Comparison of ENCODE assay signal across 1 cellular context in the genomic region with DNA sequence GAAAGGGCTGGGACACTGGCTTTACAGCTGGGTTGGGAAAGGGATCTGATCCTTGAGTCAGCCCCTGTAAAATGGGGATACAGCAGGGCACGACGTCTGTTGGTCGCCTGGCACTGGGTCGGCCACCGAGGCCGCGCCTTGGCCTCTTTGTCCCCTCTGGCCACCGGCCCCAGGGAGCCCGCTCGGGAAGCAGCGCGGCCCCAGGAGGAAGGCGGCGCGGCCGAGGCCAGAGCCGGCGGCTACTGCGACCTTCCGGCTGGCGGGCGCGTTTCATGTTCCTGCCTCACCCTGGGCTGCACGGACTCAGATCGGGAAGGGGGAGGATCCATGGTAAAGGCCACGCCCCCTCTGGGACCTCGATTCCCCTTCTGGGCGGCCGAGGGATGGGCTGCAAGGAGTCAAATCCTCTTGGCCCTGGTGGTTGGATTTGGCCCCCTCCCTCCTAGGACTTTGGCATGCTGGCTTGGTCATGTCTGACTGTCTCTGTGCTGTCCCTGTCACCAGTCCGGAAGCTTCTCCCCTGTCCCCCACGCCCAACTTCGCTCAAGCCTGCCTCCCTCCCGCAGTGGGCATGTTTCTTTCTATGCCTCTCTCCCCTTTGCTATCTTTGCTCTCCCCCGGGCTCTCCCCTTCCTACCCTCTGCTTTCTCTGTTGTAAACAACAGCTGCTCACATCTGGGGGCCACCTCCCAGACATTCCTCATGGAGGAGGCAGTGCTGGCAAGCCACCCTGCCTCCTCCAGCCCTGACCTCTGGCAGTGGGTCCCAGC.
A peak's percentile ranks its signal among the peaks of the same experiment; 100 is the strongest.
TF ChIP-seq lines count a peak whose summit lies in the region.

No MANE protein-coding gene starts in this region.

TF ChIP-seq in K562, 482 proteins besides CTCF, POLR2A, EP300 and RAD21 (continued from another document and continues in another):
- TF ChIP-seq ATF6 (CRISPR knock-in tag; IDR thresholded peaks at IDR 0.05) (no peak), HLTF (IDR thresholded peaks at IDR 0.05) (0 out of 2 replicates have a peak, but pooled peaks have one; percentile 37), ZNF354B (CRISPR knock-in tag; IDR thresholded peaks at IDR 0.05) (no peak), THRA (IDR thresholded peaks at IDR 0.05) (no peak), ZNF518B (CRISPR knock-in tag; IDR thresholded peaks at IDR 0.05) (no peak), ZBTB17 (CRISPR knock-in tag; IDR thresholded peaks at IDR 0.05) (peak; percentile 47), PHB2 (IDR thresholded peaks at IDR 0.05; ENCODE audit: low read depth) (no peak), TCF3 (CRISPR knock-in tag; IDR thresholded peaks at IDR 0.05) (no peak), SMAD4 (CRISPR knock-in tag; conservative IDR thresholded peaks at IDR 0.05) (0 out of 2 replicates have a peak, but pooled peaks have one; percentile 42), MYNN (IDR thresholded peaks at IDR 0.05) (peak; percentile 59; the same call in 1 of the 2 replicates), MYNN (CRISPR knock-in tag; IDR thresholded peaks at IDR 0.05) (no peak), ZFX (CRISPR knock-in tag; IDR thresholded peaks at IDR 0.05) (peak; percentile 89), PKNOX1 (IDR thresholded peaks at IDR 0.05) (no peak; the same call in 1 of the 2 replicates), TEAD2 (tag; IDR thresholded peaks at IDR 0.05) (no peak; the same call in 1 of the 2 replicates), MED1 (CRISPR knock-in tag; IDR thresholded peaks at IDR 0.05; ENCODE audit: borderline replicate concordance) (no peak), FOXJ3 (CRISPR knock-in tag; IDR thresholded peaks at IDR 0.05) (no peak), CREM (IDR thresholded peaks at IDR 0.05; ENCODE audit: low read depth) (no peak), SETDB1 (IDR thresholded peaks at IDR 0.05; ENCODE audit: low read length) (no peak), RBM25 (IDR thresholded peaks at IDR 0.05; ENCODE audit: low read depth, low read length, severe bottlenecking) (no peak), ZNF407 (IDR thresholded peaks at IDR 0.05; ENCODE audit: low read depth) (no peak), MTF1 (CRISPR knock-in tag; IDR thresholded peaks at IDR 0.05; ENCODE audit: borderline replicate concordance) (no peak), NFE2 (IDR thresholded peaks at IDR 0.05; ENCODE audit: low read depth) (0 out of 2 replicates have a peak, but pooled peaks have one; percentile 19), ZNF696 (CRISPR knock-in tag; conservative IDR thresholded peaks at IDR 0.05) (no peak), NR3C1 (CRISPR knock-in tag; IDR thresholded peaks at IDR 0.05) (no peak)
- TF ChIP-seq, protein P1, sequence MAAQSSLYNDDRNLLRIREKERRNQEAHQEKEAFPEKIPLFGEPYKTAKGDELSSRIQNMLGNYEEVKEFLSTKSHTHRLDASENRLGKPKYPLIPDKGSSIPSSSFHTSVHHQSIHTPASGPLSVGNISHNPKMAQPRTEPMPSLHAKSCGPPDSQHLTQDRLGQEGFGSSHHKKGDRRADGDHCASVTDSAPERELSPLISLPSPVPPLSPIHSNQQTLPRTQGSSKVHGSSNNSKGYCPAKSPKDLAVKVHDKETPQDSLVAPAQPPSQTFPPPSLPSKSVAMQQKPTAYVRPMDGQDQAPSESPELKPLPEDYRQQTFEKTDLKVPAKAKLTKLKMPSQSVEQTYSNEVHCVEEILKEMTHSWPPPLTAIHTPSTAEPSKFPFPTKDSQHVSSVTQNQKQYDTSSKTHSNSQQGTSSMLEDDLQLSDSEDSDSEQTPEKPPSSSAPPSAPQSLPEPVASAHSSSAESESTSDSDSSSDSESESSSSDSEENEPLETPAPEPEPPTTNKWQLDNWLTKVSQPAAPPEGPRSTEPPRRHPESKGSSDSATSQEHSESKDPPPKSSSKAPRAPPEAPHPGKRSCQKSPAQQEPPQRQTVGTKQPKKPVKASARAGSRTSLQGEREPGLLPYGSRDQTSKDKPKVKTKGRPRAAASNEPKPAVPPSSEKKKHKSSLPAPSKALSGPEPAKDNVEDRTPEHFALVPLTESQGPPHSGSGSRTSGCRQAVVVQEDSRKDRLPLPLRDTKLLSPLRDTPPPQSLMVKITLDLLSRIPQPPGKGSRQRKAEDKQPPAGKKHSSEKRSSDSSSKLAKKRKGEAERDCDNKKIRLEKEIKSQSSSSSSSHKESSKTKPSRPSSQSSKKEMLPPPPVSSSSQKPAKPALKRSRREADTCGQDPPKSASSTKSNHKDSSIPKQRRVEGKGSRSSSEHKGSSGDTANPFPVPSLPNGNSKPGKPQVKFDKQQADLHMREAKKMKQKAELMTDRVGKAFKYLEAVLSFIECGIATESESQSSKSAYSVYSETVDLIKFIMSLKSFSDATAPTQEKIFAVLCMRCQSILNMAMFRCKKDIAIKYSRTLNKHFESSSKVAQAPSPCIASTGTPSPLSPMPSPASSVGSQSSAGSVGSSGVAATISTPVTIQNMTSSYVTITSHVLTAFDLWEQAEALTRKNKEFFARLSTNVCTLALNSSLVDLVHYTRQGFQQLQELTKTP (IDR thresholded peaks at IDR 0.05; ENCODE audit: low read depth in 1 of 2, partially characterized antibody in 2 of 2), result no peak
- TF ChIP-seq, protein P2, sequence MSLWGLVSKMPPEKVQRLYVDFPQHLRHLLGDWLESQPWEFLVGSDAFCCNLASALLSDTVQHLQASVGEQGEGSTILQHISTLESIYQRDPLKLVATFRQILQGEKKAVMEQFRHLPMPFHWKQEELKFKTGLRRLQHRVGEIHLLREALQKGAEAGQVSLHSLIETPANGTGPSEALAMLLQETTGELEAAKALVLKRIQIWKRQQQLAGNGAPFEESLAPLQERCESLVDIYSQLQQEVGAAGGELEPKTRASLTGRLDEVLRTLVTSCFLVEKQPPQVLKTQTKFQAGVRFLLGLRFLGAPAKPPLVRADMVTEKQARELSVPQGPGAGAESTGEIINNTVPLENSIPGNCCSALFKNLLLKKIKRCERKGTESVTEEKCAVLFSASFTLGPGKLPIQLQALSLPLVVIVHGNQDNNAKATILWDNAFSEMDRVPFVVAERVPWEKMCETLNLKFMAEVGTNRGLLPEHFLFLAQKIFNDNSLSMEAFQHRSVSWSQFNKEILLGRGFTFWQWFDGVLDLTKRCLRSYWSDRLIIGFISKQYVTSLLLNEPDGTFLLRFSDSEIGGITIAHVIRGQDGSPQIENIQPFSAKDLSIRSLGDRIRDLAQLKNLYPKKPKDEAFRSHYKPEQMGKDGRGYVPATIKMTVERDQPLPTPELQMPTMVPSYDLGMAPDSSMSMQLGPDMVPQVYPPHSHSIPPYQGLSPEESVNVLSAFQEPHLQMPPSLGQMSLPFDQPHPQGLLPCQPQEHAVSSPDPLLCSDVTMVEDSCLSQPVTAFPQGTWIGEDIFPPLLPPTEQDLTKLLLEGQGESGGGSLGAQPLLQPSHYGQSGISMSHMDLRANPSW (CRISPR knock-in tag; IDR thresholded peaks at IDR 0.05), result no peak
